ENCODE assay signal across 13 cellular contexts in the genomic region with DNA sequence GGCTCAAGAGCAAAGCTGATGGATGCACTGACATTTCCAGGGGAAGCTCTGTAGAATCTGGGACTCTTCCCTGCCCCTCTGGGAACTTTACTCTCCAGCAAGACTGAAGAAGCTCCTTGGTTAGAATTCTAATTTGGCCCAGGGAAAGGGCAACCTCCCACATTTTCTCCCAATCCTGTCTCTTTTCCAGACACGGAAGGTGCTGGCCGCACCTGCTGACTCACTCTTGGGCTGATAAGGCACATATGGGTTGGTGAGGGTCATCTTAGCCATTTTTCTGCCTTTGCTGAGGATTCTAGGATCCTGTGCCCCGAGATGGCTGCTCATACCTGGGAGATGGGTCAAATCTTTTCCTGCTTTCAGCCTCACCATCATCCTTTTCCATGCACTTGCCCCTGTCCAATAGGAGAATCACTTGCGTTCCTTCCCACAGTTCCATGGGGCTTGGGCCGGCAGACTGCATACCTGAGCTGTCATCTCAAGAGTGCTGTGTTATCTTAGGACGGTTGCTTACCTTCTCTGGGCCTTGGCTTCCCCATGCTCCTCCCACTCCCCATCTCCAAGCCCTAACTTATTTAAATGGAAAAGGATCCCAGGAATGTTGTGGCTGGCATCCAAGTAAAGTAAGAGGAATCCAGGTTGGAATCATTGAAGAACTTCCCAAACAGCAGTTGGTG. TPM values are rescaled to one million over a fixed set of nuclear protein-coding genes. Genes with fewer than 3 reads are reported as not detected.
A peak's percentile ranks its signal among the peaks of the same experiment; 100 is the strongest.
DNase-seq lines count a peak whose midpoint lies in the region; ATAC-seq and TF ChIP-seq lines count a peak whose summit lies in the region.
"Had no signal": no experiment of that assay in that cellular context is flagged by ENCODE, and none has a peak within 500 bp of the region (broad histone marks: within the 10 kb centered on the region; RNA-seq: fewer than 3 reads in every experiment).

No MANE protein-coding gene starts in this region.

- H3K27me3 ChIP-seq in BLaER1 treated with 17β-estradiol and CSF1 and Interleukin-3, amounts not matched to agents 10 nM and 100 nM: peaks cover 0 to 14% (median 0%) of the 10 kb centered on the region in 11 experiments; a peak in 3 of 22 replicates
- no peaks in the 10 kb centered on the region for H3K27me3 ChIP-seq in adrenal gland
- H3K27me3 ChIP-seq in heart right ventricle: peaks cover 0 to 14% (median 0%) of the 10 kb centered on the region in 7 donors
- peaks cover 0 to 9% (median 5%) of the 10 kb centered on the region in 3 donors for H3K27me3 ChIP-seq in psoas muscle (ENCODE audit: insufficient read depth in 3 of 3, low read length in 2 of 3)

- H4K20me1 ChIP-seq in BLaER1 treated with 17β-estradiol and CSF1 and Interleukin-3, amounts not matched to agents 10 nM and 100 nM: peaks cover 0 to 20% (median 0%) of the 10 kb centered on the region in 11 experiments; a peak in 1 of 22 replicates

- no peak for TF ChIP-seq CTCF in adrenal gland (IDR thresholded peaks at IDR 0.05)
- TF ChIP-seq CTCF in heart right ventricle (IDR thresholded peaks at IDR 0.05): no peak
- no peak for TF ChIP-seq CTCF in psoas muscle (IDR thresholded peaks at IDR 0.05)

- H3K9ac ChIP-seq in BLaER1 treated with 17β-estradiol and CSF1 and Interleukin-3, amounts not matched to agents 10 nM and 100 nM: peak overlapping the region in 5 of 11 experiments; percentile 14 to 72 (median 65); a peak in 4 of 22 replicates

- no peak overlapping the region for H3K27ac ChIP-seq in BLaER1 treated with 17β-estradiol and CSF1 and Interleukin-3, amounts not matched to agents 10 nM and 100 nM
- peak overlapping the region in 4 of 5 donors; percentile 37 to 83 (median 66) for H3K27ac ChIP-seq in adrenal gland
- peak overlapping the region; percentile 89 to 99 (median 97) for H3K27ac ChIP-seq in heart right ventricle
- H3K27ac ChIP-seq in psoas muscle: peak overlapping the region; percentile 72

- H3K36me3 ChIP-seq in BLaER1 treated with 17β-estradiol and CSF1 and Interleukin-3, amounts not matched to agents 10 nM and 100 nM: no peaks in the 10 kb centered on the region
- H3K36me3 ChIP-seq in adrenal gland (replicated peaks in 1 of 2) (no peaks in the 10 kb centered on the region), heart right ventricle (peaks cover 0 to 13% (median 0%) of the 10 kb centered on the region in 9 donors), psoas muscle (ENCODE audit: insufficient read depth in 1 of 2, low read depth in 1 of 2) (no peaks in the 10 kb centered on the region)

- H3K9me3 ChIP-seq in BLaER1 treated with 17β-estradiol and CSF1 and Interleukin-3, amounts not matched to agents 10 nM and 100 nM (replicated peaks in 1 of 11): no peaks in the 10 kb centered on the region
- H3K9me3 ChIP-seq in adrenal gland (replicated peaks in 1 of 3) (no peaks in the 10 kb centered on the region), heart right ventricle (no peaks in the 10 kb centered on the region), psoas muscle (no peaks in the 10 kb centered on the region)

- peak overlapping the region in 3 of 10 experiments; percentile 40 to 61 (median 55); a peak in 4 of 20 replicates for H3K4me3 ChIP-seq in BLaER1 treated with 17β-estradiol and CSF1 and Interleukin-3, amounts not matched to agents 10 nM and 100 nM
- H3K4me3 ChIP-seq in adrenal gland (peak overlapping the region in 2 of 4 donors; percentile 5 to 40), heart right ventricle (peak overlapping the region; percentile 70 to 98 (median 91)), psoas muscle (peak overlapping the region; percentile 70)

- WGBS in adrenal gland, 4 donors: 47 to 70% (median 56%) methylated on average over 6 of the region's 6 CpGs
- 34 to 37% methylated on average over 6 of the region's 6 CpGs for WGBS in heart right ventricle, 2 donors
- whole genome bisulfite sequencing in psoas muscle, 3 donors: 53 to 64% (median 54%) methylated on average over 6 of the region's 6 CpGs

- peak overlapping the region; percentile 87 to 99 (median 97) for H3K4me2 ChIP-seq in BLaER1 treated with 17β-estradiol and CSF1 and Interleukin-3, amounts not matched to agents 10 nM and 100 nM

- ATAC-seq in heart right ventricle (peak in 1 of 8 donors; percentile 18), psoas muscle (no peak), HG03457 (IDR thresholded peaks at IDR 0.05; ENCODE audit: unreplicated experiment) (no peak)

- TF ChIP-seq POLR2A in adrenal gland (IDR thresholded peaks at IDR 0.05): no peak

- peaks cover 48 to 89% (median 79%) of the 10 kb centered on the region in 10 experiments for H3K4me1 ChIP-seq in BLaER1 treated with 17β-estradiol and CSF1 and Interleukin-3, amounts not matched to agents 10 nM and 100 nM
- peaks cover 15 to 32% of the 10 kb centered on the region in 2 donors for H3K4me1 ChIP-seq in adrenal gland (replicated peaks in 1 of 2)
- peaks cover 40 to 76% (median 72%) of the 10 kb centered on the region in 9 donors for H3K4me1 ChIP-seq in heart right ventricle
- peaks cover 4% of the 10 kb centered on the region for H3K4me1 ChIP-seq in psoas muscle

- peak in 1 of 7 donors; percentile 50 for DNase-seq in adrenal gland
- DNase-seq in heart right ventricle: no peak
- no peak for DNase-seq in psoas muscle
- no peak for DNase-seq in NCI-H1092 treated with DMSO at 0.1 percent for 48 hours (lab: John Stamatoyannopoulos, UW)
- no peak for DNase-seq in NCI-H1417 treated with DMSO at 0.1 percent for 48 hours (lab: John Stamatoyannopoulos, UW)
- no peak for DNase-seq in AML-193 (lab: John Stamatoyannopoulos, UW)
- DNase-seq: activated B cell treated with CpG ODN at 0.5 μM for 24 hours; central memory CD4-positive, alpha-beta T cell; DMS79; naive B cell; NCI-H524 treated with DMSO at 0.1 percent for 48 hours had no signal

- intact Hi-C loops in adrenal gland (cut with DNase I) (no loop called here), heart right ventricle (cut with DNase I) (loop anchor here in 1 of 10 donors (10.0 kb wide), 1 partner anchor 217 kb away; no protein-coding TSS in a partner anchor), psoas muscle (cut with DNase I) (no loop called here)

RNA-seq across cellular contexts. Expression of a gene that starts 1.3 kb away (rescaled TPM):
- total RNA-seq in adrenal gland (100 to 1,000 TPM in 4 of 8 donors, 10 to 100 TPM in 4; 31.7 to 294 (median 98.6) TPM), heart right ventricle (100 to 1,000 TPM; 139 to 336 (median 188) TPM), psoas muscle (10 to 100 TPM; 28.5 to 59.6 (median 47.3) TPM)
- polyA plus RNA-seq in adrenal gland (100 to 1,000 TPM in 1 of 3 donors, 10 to 100 TPM in 2; 22.7 to 146 (median 89.5) TPM), heart right ventricle (100 to 1,000 TPM; 268 to 332 TPM), psoas muscle (10 to 100 TPM; 46.7 to 59.3 (median 57.4) TPM)
- total RNA-seq: activated B cell treated with CpG ODN at 0.5 μM for 24 hours had no signal

RNA-seq across cellular contexts. Expression of a gene that starts 39.8 kb away (rescaled TPM):
- total RNA-seq in adrenal gland (1 to 10 TPM in 2 of 8 donors, under 1 TPM in 1, not detected in 5; 0.98 to 2.8 (median 1.7) TPM), heart right ventricle (under 1 TPM in 6 of 10 donors, not detected in 4; 0.17 to 0.92 (median 0.37) TPM), psoas muscle (1 to 10 TPM in 1 of 4 donors, under 1 TPM in 2, not detected in 1; 0.18 to 1.2 (median 0.42) TPM)
- polyA plus RNA-seq in adrenal gland (1 to 10 TPM in 1 of 3 donors, under 1 TPM in 2; 0.18 to 3.5 (median 0.67) TPM), heart right ventricle (1 to 10 TPM in 1 of 2 donors, under 1 TPM in 1; 0.20 to 1.5 TPM), psoas muscle (under 1 TPM; 0.12 to 0.51 (median 0.27) TPM)
- total RNA-seq: activated B cell treated with CpG ODN at 0.5 μM for 24 hours had no signal

Comparison
In these comparisons a context has a peak if more than half of its experiments do, and no peak if none do; other contexts are left out.
1. H3K27ac ChIP-seq: peak in adrenal gland (4 of 5), heart right ventricle (10 of 10) and psoas muscle (single experiment); none in BLaER1 treated with 17β-estradiol and CSF1 and Interleukin-3, amounts not matched to agents 10 nM and 100 nM (0 of 11).